16 cellular contexts compared by ENCODE assay signal in the genomic region with DNA sequence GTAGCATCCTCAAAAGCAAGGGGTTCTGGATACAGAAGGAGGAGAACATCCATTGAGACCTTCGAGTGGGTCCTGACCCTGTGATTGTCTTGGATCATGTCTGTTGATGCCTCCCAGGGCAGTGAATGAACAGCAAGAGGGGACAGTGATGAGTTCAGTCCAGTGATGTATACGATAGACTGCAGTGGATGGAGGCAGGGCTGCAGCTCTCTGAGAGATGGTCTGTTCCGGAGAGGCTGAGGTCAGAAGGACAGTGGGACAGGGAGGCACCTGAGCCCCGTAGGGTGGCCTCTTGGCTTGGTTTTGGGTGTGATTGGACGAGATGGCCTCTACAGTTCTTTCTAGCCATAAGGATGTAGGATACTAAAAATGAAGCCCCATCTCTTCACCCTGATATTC.
"Had no signal": no experiment of that assay in that cellular context is flagged by ENCODE, and none has a peak within 500 bp of the region (broad histone marks: within the 10 kb centered on the region; RNA-seq: fewer than 3 reads in every experiment).

No MANE protein-coding gene starts in this region.

- H3K27ac ChIP-seq: ascending aorta, breast epithelium, neutrophil had no signal

- H3K27me3 Mint-ChIP-seq: activated naive CD4-positive, alpha-beta T cell treated with anti-CD3 and anti-CD28 coated beads, Interleukin-2, amount 10 ng/mL, durations not matched to agents 7 days and 5 days; effector memory CD8-positive, alpha-beta T cell had no signal

- H3K9me3 ChIP-seq: ascending aorta, breast epithelium, neutrophil had no signal

- DNase-seq: activated CD4-positive, alpha-beta T cell treated with anti-CD3 and anti-CD28 coated beads for 4 hours; activated CD8-positive, alpha-beta T cell treated with anti-CD3 and anti-CD28 coated beads, Interleukin-2, amount 10 ng/mL, durations not matched to agents 7 days and 5 days; activated naive CD4-positive, alpha-beta T cell treated with anti-CD3 and anti-CD28 coated beads, Interleukin-2, amount 10 ng/mL, durations not matched to agents 7 days and 5 days; cerebellar nuclear complex; dermis blood vessel endothelial cell; effector memory CD8-positive, alpha-beta T cell; foreskin melanocyte; immature natural killer cell; midbrain; stimulated activated CD4-positive, alpha-beta T cell treated with anti-CD3 and anti-CD28 coated beads, Interleukin-2, amount 100 ng/mL, for 48 hours; substantia nigra; T-helper 1 cell; trophoblast cell had no signal

- H3K4me3 Mint-ChIP-seq: activated CD8-positive, alpha-beta T cell treated with anti-CD3 and anti-CD28 coated beads, Interleukin-2, amount 10 ng/mL, durations not matched to agents 7 days and 5 days; activated naive CD4-positive, alpha-beta T cell treated with anti-CD3 and anti-CD28 coated beads, Interleukin-2, amount 10 ng/mL, durations not matched to agents 7 days and 5 days; effector memory CD8-positive, alpha-beta T cell; immature natural killer cell had no signal

- H3K27ac Mint-ChIP-seq: activated naive CD4-positive, alpha-beta T cell treated with anti-CD3 and anti-CD28 coated beads, Interleukin-2, amount 10 ng/mL, durations not matched to agents 7 days and 5 days; immature natural killer cell had no signal

- H3K9me3 Mint-ChIP-seq: activated naive CD4-positive, alpha-beta T cell treated with anti-CD3 and anti-CD28 coated beads, Interleukin-2, amount 10 ng/mL, durations not matched to agents 7 days and 5 days; effector memory CD8-positive, alpha-beta T cell; immature natural killer cell had no signal

- ATAC-seq: activated CD8-positive, alpha-beta T cell treated with anti-CD3 and anti-CD28 coated beads, Interleukin-2, amount 10 ng/mL, durations not matched to agents 7 days and 5 days; effector memory CD8-positive, alpha-beta T cell had no signal

- H3K4me1 ChIP-seq: ascending aorta, breast epithelium had no signal

- H3K27me3 ChIP-seq: ascending aorta, breast epithelium, neutrophil had no signal

- H3K36me3 Mint-ChIP-seq: activated naive CD4-positive, alpha-beta T cell treated with anti-CD3 and anti-CD28 coated beads, Interleukin-2, amount 10 ng/mL, durations not matched to agents 7 days and 5 days had no signal

- H3K36me3 ChIP-seq: ascending aorta, breast epithelium, neutrophil had no signal

- H3K4me3 ChIP-seq: ascending aorta, breast epithelium had no signal
